Comparison of ENCODE assay signal across 2 cellular contexts in the genomic region with DNA sequence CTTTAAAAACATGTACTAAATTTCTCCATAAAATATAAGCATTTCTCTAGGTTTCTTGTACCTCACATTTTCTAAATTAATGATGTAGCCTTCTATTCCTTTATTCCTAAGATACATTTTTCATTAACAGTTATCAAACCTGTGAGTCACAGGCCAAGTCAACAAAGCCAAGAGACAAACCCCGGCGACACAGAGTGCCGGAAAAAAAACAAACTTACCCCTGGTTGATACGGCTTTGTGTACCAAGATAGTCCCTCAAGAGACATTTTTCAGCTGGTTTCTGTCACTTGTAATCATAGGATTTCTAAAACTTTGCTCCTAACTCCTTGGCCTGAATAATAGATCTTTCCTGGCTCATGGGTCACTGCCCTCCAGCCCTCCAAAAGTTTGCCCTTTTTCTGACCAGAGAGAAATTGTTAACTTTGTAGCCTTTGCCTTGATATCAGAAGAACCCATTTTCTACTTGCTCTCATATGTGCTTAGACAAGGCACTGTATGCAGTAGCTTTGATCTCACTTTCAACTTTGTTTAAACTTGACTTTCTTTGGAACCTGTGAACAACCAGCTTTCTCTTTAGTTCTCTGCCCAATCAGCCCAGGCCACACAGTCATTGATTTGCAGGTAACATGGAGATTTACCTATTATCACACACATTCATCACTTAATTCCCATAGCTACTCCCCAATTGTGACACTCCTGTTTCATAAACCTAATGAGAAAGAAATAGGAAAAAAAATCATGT.
TF ChIP-seq lines count a peak whose summit lies in the region.

No MANE protein-coding gene starts in this region.

TF ChIP-seq in liver, 16 proteins besides CTCF, POLR2A, EP300 and RAD21:
- peak; percentile 23 for TF ChIP-seq NR2F2 (IDR thresholded peaks at IDR 0.05)
- TF ChIP-seq EGR1 (IDR thresholded peaks at IDR 0.05; ENCODE audit: low read depth in 2 of 2) = no peak
- TF ChIP-seq, protein P1, sequence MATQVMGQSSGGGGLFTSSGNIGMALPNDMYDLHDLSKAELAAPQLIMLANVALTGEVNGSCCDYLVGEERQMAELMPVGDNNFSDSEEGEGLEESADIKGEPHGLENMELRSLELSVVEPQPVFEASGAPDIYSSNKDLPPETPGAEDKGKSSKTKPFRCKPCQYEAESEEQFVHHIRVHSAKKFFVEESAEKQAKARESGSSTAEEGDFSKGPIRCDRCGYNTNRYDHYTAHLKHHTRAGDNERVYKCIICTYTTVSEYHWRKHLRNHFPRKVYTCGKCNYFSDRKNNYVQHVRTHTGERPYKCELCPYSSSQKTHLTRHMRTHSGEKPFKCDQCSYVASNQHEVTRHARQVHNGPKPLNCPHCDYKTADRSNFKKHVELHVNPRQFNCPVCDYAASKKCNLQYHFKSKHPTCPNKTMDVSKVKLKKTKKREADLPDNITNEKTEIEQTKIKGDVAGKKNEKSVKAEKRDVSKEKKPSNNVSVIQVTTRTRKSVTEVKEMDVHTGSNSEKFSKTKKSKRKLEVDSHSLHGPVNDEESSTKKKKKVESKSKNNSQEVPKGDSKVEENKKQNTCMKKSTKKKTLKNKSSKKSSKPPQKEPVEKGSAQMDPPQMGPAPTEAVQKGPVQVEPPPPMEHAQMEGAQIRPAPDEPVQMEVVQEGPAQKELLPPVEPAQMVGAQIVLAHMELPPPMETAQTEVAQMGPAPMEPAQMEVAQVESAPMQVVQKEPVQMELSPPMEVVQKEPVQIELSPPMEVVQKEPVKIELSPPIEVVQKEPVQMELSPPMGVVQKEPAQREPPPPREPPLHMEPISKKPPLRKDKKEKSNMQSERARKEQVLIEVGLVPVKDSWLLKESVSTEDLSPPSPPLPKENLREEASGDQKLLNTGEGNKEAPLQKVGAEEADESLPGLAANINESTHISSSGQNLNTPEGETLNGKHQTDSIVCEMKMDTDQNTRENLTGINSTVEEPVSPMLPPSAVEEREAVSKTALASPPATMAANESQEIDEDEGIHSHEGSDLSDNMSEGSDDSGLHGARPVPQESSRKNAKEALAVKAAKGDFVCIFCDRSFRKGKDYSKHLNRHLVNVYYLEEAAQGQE (IDR thresholded peaks at IDR 0.05) = no peak
- TF ChIP-seq FOXA2 (IDR thresholded peaks at IDR 0.05) = no peak
- no peak for TF ChIP-seq HNF4A (conservative IDR thresholded peaks at IDR 0.05)
TF ChIP-seq in liver: peak in this region for 1.

TF ChIP-seq in HepG2, 621 proteins besides CTCF, POLR2A, EP300 and RAD21:
- TF ChIP-seq ZNF549 (CRISPR knock-in tag; IDR thresholded peaks at IDR 0.05) = no peak
- no peak for TF ChIP-seq PHF20 (CRISPR knock-in tag; IDR thresholded peaks at IDR 0.05)
- TF ChIP-seq NFKBIZ (CRISPR knock-in tag; IDR thresholded peaks at IDR 0.05) = no peak
- TF ChIP-seq ZC3H13 (CRISPR knock-in tag; IDR thresholded peaks at IDR 0.05) = no peak
- TF ChIP-seq ZNF335 (CRISPR knock-in tag; IDR thresholded peaks at IDR 0.05) = no peak
- no peak for TF ChIP-seq CHD2 (IDR thresholded peaks at IDR 0.05; ENCODE audit: low read depth, low read length)
- TF ChIP-seq CCAR2 (optimal IDR thresholded peaks at IDR 0.05; ENCODE audit: low read depth, low read length) = no peak
- TF ChIP-seq SMAD3 (CRISPR knock-in tag; IDR thresholded peaks at IDR 0.05) = no peak
- no peak for TF ChIP-seq ZKSCAN5 (CRISPR knock-in tag; IDR thresholded peaks at IDR 0.05)
- no peak for TF ChIP-seq SNAPC2 (CRISPR knock-in tag; IDR thresholded peaks at IDR 0.05)
- no peak for TF ChIP-seq ZNF775 (CRISPR knock-in tag; IDR thresholded peaks at IDR 0.05; ENCODE audit: borderline replicate concordance)
- no peak for TF ChIP-seq ZNF790 (CRISPR knock-in tag; IDR thresholded peaks at IDR 0.05; ENCODE audit: borderline replicate concordance)
- TF ChIP-seq ZMYM4 (CRISPR knock-in tag; IDR thresholded peaks at IDR 0.05) = no peak
